8 cellular contexts compared by ENCODE assay signal in the genomic region with DNA sequence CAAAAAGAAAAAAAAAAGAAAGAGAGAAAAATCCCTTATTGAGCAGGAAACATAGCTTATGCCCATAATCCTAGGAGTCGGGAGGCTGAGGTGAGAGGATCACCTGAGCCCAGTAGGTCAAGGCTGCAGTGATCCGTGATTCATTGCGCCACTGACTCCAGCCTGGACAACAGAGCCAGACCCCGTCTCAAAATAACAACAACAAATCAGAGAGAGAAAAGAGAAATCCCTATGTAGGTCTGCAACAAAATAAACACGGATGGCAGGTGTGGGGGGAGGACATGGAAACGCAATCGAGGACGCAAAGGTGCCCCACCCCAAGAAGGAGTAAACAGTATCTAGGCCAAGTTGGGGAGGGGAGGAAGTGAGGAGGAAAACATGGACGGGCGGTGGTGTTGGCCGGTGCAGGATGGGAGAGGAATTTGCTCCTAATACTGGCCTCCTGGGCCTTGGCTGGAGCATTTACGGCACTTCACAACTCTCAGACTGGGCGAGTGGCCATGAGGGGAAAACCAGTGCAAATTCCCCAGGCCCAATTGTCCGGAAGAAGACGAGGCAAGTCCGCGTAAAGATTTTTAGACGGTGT.
A peak's percentile ranks its signal among the peaks of the same experiment; 100 is the strongest.
DNase-seq lines count a peak whose midpoint lies in the region; ATAC-seq and TF ChIP-seq lines count a peak whose summit lies in the region.

No MANE protein-coding gene starts in this region.

- peak; percentile 67 for DNase-seq in NCI-H2029 (lab: John Stamatoyannopoulos, UW)
- no peak for DNase-seq in effector memory CD4-positive, alpha-beta T cell
- DNase-seq in middle frontal gyrus (ENCODE audit: extremely low spot score, low spot score): no peak
- DNase-seq in NCI-H510A (lab: John Stamatoyannopoulos, UW): no peak
- no peak for DNase-seq in stimulated activated CD4-positive, alpha-beta T cell treated with anti-CD3 and anti-CD28 coated beads, Interleukin-2, amount 100 ng/mL, for 24 hours

- no peaks in the 10 kb centered on the region for H3K27me3 Mint-ChIP-seq in nephron (ENCODE audit: low read depth)

- H3K4me1 Mint-ChIP-seq in nephron: peaks cover 66% of the 10 kb centered on the region

- H3K36me3 Mint-ChIP-seq in nephron (ENCODE audit: low read depth): peaks cover 38% of the 10 kb centered on the region

- H3K27ac ChIP-seq in effector memory CD4-positive, alpha-beta T cell (ENCODE audit: insufficient read depth, low read length, poor library complexity, severe bottlenecking): peak overlapping the region; percentile 99

- peak overlapping the region; percentile 6; the same call in 1 of the 2 replicates for H3K4me3 ChIP-seq in GM08714 (ENCODE audit: low read length)
- no peak overlapping the region for H3K4me3 ChIP-seq in effector memory CD4-positive, alpha-beta T cell (ENCODE audit: insufficient read depth, low read depth, low read length, poor library complexity, severe bottlenecking)

- peaks cover 21% of the 10 kb centered on the region for H3K36me3 ChIP-seq in effector memory CD4-positive, alpha-beta T cell (ENCODE audit: control insufficient read depth, insufficient read depth, low read length)

- peak overlapping the region; percentile 99 to 100 (median 100) for H3K27ac Mint-ChIP-seq in nephron

- ATAC-seq in GM19328 (IDR thresholded peaks at IDR 0.05; ENCODE audit: unreplicated experiment): no peak

- H3K9me3 ChIP-seq in effector memory CD4-positive, alpha-beta T cell (ENCODE audit: control insufficient read depth, low read length): no peaks in the 10 kb centered on the region

- TF ChIP-seq CTCF in nephron (IDR thresholded peaks at IDR 0.05; ENCODE audit: unreplicated experiment in 3 of 3): no peak

- peaks cover 7% of the 10 kb centered on the region for H3K4me1 ChIP-seq in effector memory CD4-positive, alpha-beta T cell (ENCODE audit: control insufficient read depth, insufficient read depth, low read length, poor library complexity, severe bottlenecking)

- peak overlapping the region; percentile 94 to 100 (median 98) for H3K4me3 Mint-ChIP-seq in nephron

- H3K27me3 ChIP-seq in effector memory CD4-positive, alpha-beta T cell (replicated peaks; ENCODE audit: control insufficient read depth, insufficient read depth, low read length, poor library complexity, severe bottlenecking): no peaks in the 10 kb centered on the region

- no peaks in the 10 kb centered on the region for H3K9me3 Mint-ChIP-seq in nephron
